7 cellular contexts compared by ENCODE assay signal in the genomic region with DNA sequence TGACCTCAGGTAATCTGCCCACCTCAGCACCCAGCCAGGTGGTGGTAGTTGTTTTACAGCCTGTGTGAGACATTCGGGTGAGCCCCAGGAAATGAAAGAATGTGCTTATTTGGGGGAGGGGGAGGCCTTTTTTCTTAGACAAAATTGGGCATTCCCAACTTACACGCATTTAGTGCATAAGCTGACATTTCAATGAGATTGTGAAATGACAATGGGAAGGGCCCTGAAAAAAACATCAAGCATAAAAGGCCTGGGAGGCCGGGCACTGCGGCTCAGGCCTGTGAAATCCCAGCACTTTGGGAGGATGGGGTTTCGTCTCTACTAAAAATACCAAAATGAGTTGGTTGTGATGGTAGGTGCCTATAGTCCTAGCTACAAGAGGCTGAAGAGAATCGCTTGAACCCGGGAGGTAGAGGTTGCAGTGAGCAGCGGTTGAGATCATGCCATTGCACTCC. TPM values are rescaled to one million over a fixed set of nuclear protein-coding genes. Genes with fewer than 3 reads are reported as not detected.
DNase-seq lines count a peak whose midpoint lies in the region; ATAC-seq and TF ChIP-seq lines count a peak whose summit lies in the region.
"Had no signal": no experiment of that assay in that cellular context is flagged by ENCODE, and none has a peak within 500 bp of the region (broad histone marks: within the 10 kb centered on the region; RNA-seq: fewer than 3 reads in every experiment).

No MANE protein-coding gene starts in this region.

- BruUV-seq in Calu3 (replicated peaks; lab: Mats Ljungman, UMichigan): no TSS peak

- no peak for TF ChIP-seq CTCF in Calu3 (IDR thresholded peaks at IDR 0.05; ENCODE audit: unreplicated experiment)

- CTCF ChIA-PET in Calu3 (lab: Charles Lee): interaction anchor here (0.6 kb wide), 1 partner anchor 162 kb away, joined by 3 read pairs; no protein-coding TSS in a partner anchor

- H3K27me3 Mint-ChIP-seq in Calu3 (ENCODE audit: unreplicated experiment): peaks cover 6% of the 10 kb centered on the region
- no peaks in the 10 kb centered on the region for H3K27me3 Mint-ChIP-seq in central memory CD8-positive, alpha-beta T cell

- H3K36me3 Mint-ChIP-seq in Calu3 (ENCODE audit: insufficient read depth, unreplicated experiment): peaks cover 97% of the 10 kb centered on the region
- peaks cover 54% of the 10 kb centered on the region for H3K36me3 Mint-ChIP-seq in central memory CD8-positive, alpha-beta T cell (ENCODE audit: insufficient read depth)

- H3K9me3 Mint-ChIP-seq in Calu3 (ENCODE audit: low read depth, unreplicated experiment): no peaks in the 10 kb centered on the region
- H3K9me3 Mint-ChIP-seq in central memory CD8-positive, alpha-beta T cell: no peaks in the 10 kb centered on the region

- peak overlapping the region; percentile 100 for H3K27ac Mint-ChIP-seq in Calu3 (ENCODE audit: unreplicated experiment)
- peak overlapping the region; percentile 41 for H3K27ac Mint-ChIP-seq in central memory CD8-positive, alpha-beta T cell (ENCODE audit: low read depth)

- ATAC-seq in central memory CD8-positive, alpha-beta T cell (replicated peaks; ENCODE audit: extremely low read depth, poor library complexity, severe bottlenecking): no peak
- ATAC-seq in HG03159 (IDR thresholded peaks at IDR 0.05; ENCODE audit: unreplicated experiment): no peak
- no peak for ATAC-seq in HG03097 (IDR thresholded peaks at IDR 0.05; ENCODE audit: low FRiP score, unreplicated experiment)

- intact Hi-C loops in Calu3 (cut with micrococcal nuclease; ENCODE audit: unreplicated experiment): no loop called here

- peaks cover 24% of the 10 kb centered on the region for H3K4me1 Mint-ChIP-seq in Calu3 (ENCODE audit: low read depth, unreplicated experiment)
- peaks cover 35% of the 10 kb centered on the region for H3K4me1 Mint-ChIP-seq in central memory CD8-positive, alpha-beta T cell

- no peak for DNase-seq in Calu3
- DNase-seq in LoVo (ENCODE audit: low spot score): peak; percentile 37
- DNase-seq in central memory CD8-positive, alpha-beta T cell (ENCODE audit: low spot score in 2 of 2): no peak
- DNase-seq in iPS-NIHi11 (ENCODE audit: low spot score): no peak

- H3K4me3 Mint-ChIP-seq in Calu3 (ENCODE audit: low read depth, unreplicated experiment): no peak overlapping the region
- no peak overlapping the region for H3K4me3 Mint-ChIP-seq in central memory CD8-positive, alpha-beta T cell

RNA-seq across cellular contexts. Expression of a gene that starts 5.0 kb away (rescaled TPM):
- total RNA-seq in Calu3 (2022): 345 and 367 TPM in 2 replicates

RNA-seq across cellular contexts. Expression of a gene that starts 5.4 kb away (rescaled TPM):
- 10.9 and 11.7 TPM in 2 replicates for total RNA-seq in Calu3 (2022)

RNA-seq across cellular contexts. Expression of a gene that starts 38.1 kb away (rescaled TPM):
- total RNA-seq in Calu3 (2022): 30.3 and 31.2 TPM in 2 replicates

RNA-seq across cellular contexts. Expression of a gene that starts 38.3 kb away (rescaled TPM):
- 48.4 and 56.3 TPM in 2 replicates for total RNA-seq in Calu3 (2022)

RNA-seq across cellular contexts. Expression of a gene that starts 54.3 kb away (rescaled TPM):
- 0.59 TPM in 1 of 2 replicates, not detected in the other for total RNA-seq in Calu3 (2022)
- total RNA-seq: myocyte had no signal
